Comparison of ENCODE assay signal across 9 cellular contexts in the genomic region with DNA sequence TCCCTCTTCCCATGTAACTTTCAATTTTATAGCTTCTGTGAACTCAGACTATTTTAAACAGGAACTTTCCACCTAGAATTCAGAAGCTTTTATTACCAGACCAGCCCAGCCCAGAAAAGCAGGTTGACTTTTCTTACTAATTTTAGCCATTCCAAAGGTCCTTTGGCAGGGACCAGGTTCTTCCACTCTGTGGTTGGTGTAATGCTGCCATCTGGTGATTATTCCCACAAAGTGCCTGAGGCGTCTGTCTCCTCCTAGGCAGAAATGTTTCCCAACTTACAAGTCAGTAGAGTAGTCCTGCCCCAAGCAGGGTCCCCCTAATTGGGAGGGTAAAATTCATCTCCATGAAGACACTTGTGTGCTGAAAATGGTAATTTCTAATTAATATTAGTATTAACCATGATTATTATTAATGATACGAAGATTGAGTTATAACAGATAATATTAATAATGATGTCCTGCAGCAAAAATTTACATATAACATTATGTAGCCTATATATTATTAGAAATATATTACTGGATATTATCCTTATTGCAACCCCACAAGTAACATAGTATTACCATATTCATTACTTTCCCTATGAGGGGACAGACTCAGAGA. TPM values are rescaled to one million over a fixed set of nuclear protein-coding genes. Genes with fewer than 3 reads are reported as not detected.
DNase-seq lines count a peak whose midpoint lies in the region; ATAC-seq, FAIRE-seq and TF ChIP-seq lines count a peak whose summit lies in the region.
"Had no signal": no experiment of that assay in that cellular context is flagged by ENCODE, and none has a peak within 500 bp of the region (broad histone marks: within the 10 kb centered on the region; RNA-seq: fewer than 3 reads in every experiment).

No MANE protein-coding gene starts in this region.

- no peaks in the 10 kb centered on the region for H3K4me1 Mint-ChIP-seq in activated CD8-positive, alpha-beta memory T cell treated with anti-CD3 and anti-CD28 coated beads, Interleukin-2, amount 10 ng/mL, durations not matched to agents 7 days and 5 days

- H3K9me3 ChIP-seq in AG04450 (ENCODE audit: control insufficient read depth, insufficient read depth, low read length) = no peaks in the 10 kb centered on the region; the same call in 1 of the 2 replicates
- H3K9me3 ChIP-seq in body of pancreas = no peaks in the 10 kb centered on the region
- no peaks in the 10 kb centered on the region for H3K9me3 ChIP-seq in tibial artery

- H3K27ac ChIP-seq in AG04450 (ENCODE audit: low read depth, low read length) (no peak overlapping the region), body of pancreas (peak overlapping the region in 3 of 4 donors; percentile 29 to 42 (median 36)), tibial artery (no peak overlapping the region)

- no peaks in the 10 kb centered on the region for H3K36me3 Mint-ChIP-seq in activated CD8-positive, alpha-beta memory T cell treated with anti-CD3 and anti-CD28 coated beads, Interleukin-2, amount 10 ng/mL, durations not matched to agents 7 days and 5 days

- ATAC-seq in body of pancreas = peak; percentile 95
- no peak for ATAC-seq in activated CD8-positive, alpha-beta memory T cell treated with anti-CD3 and anti-CD28 coated beads, Interleukin-2, amount 10 ng/mL, durations not matched to agents 7 days and 5 days

- no peaks in the 10 kb centered on the region for H3K9me3 Mint-ChIP-seq in activated CD8-positive, alpha-beta memory T cell treated with anti-CD3 and anti-CD28 coated beads, Interleukin-2, amount 10 ng/mL, durations not matched to agents 7 days and 5 days (ENCODE audit: low read depth)

- intact Hi-C loops in body of pancreas (cut with DNase I) (loop anchor here (5.0 to 10.0 kb wide), 3 partner anchors 192 to 499 kb away; no protein-coding TSS in a partner anchor), tibial artery (cut with DNase I; ENCODE audit: low total_unique reads) (loop anchor here (10.0 kb wide), 2 partner anchors 199 to 499 kb away; no protein-coding TSS in a partner anchor)

- H3K4me1 ChIP-seq in body of pancreas (peaks cover 10% of the 10 kb centered on the region), tibial artery (no peaks in the 10 kb centered on the region)

- H3K27me3 ChIP-seq in AG04450 (ENCODE audit: control insufficient read depth, insufficient read depth, low read length) (no peaks in the 10 kb centered on the region), body of pancreas (no peaks in the 10 kb centered on the region), tibial artery (no peaks in the 10 kb centered on the region)

- TF ChIP-seq CTCF in AG04450 (IDR thresholded peaks at IDR 0.05; ENCODE audit: low read depth, low read length) = peak; percentile 45
- TF ChIP-seq CTCF in body of pancreas (IDR thresholded peaks at IDR 0.05) = peak; percentile 41 to 95 (median 88)
- peak; percentile 46 to 60 for TF ChIP-seq CTCF in tibial artery (IDR thresholded peaks at IDR 0.05)

- no peak overlapping the region for H3K4me3 Mint-ChIP-seq in activated CD8-positive, alpha-beta memory T cell treated with anti-CD3 and anti-CD28 coated beads, Interleukin-2, amount 10 ng/mL, durations not matched to agents 7 days and 5 days

- peak; percentile 1 for DNase-seq in AG04450 (ENCODE audit: low read depth, low spot score)
- peak; percentile 54 for DNase-seq in H54 (ENCODE audit: insufficient read length, low spot score)
- peak; percentile 47 for DNase-seq in NCI-H345 treated with DMSO at 0.1 percent for 48 hours (lab: John Stamatoyannopoulos, UW; ENCODE audit: unreplicated experiment)
- peak; percentile 73 to 82 (median 76) for DNase-seq in body of pancreas
- peak; percentile 46 for DNase-seq in iris pigment epithelial cell (ENCODE audit: low read depth)
- DNase-seq in tibial artery = peak in 1 of 2 donors; percentile 29
- DNase-seq in activated CD8-positive, alpha-beta memory T cell treated with anti-CD3 and anti-CD28 coated beads, Interleukin-2, amount 10 ng/mL, durations not matched to agents 7 days and 5 days = no peak
- no peak for DNase-seq in activated CD8-positive, alpha-beta memory T cell treated with anti-CD3 and anti-CD28 coated beads for 24 hours

- H3K27ac Mint-ChIP-seq in activated CD8-positive, alpha-beta memory T cell treated with anti-CD3 and anti-CD28 coated beads, Interleukin-2, amount 10 ng/mL, durations not matched to agents 7 days and 5 days = no peak overlapping the region

- TF ChIP-seq POLR2A in H54 (IDR thresholded peaks at IDR 0.05; ENCODE audit: low read depth, low read length) (no peak), body of pancreas (IDR thresholded peaks at IDR 0.05) (no peak)

- peak; percentile 93 for FAIRE-seq in H54 (lab: Jason Lieb, UNC)
- FAIRE-seq: GM18507 had no signal

- POLR2A ChIA-PET in AG04450 (lab: Yijun Ruan, JAX) = no interaction called here

- H3K4me3 ChIP-seq in AG04450 (ENCODE audit: low read depth, low read length) (no peak overlapping the region), body of pancreas (no peak overlapping the region), tibial artery (no peak overlapping the region)

- CTCF ChIA-PET in AG04450 (lab: Charles Lee) = interaction anchor here (0.6 to 3.8 kb wide), 6 partner anchors 19 to 502 kb away, joined by 3 to 15 read pairs (median 3); no protein-coding TSS in a partner anchor
- CTCF ChIA-PET in activated CD8-positive, alpha-beta memory T cell treated with anti-CD3 and anti-CD28 coated beads, Interleukin-2, amount 10 ng/mL, durations not matched to agents 7 days and 5 days (lab: Charles Lee) = no interaction called here

- 31 to 33% methylated on average over 2 of the region's 2 CpGs for WGBS in body of pancreas, 2 donors

- H3K36me3 ChIP-seq in body of pancreas (replicated peaks in 1 of 2; ENCODE audit: insufficient read depth in 1 of 2, low read depth in 2 of 2) = no peaks in the 10 kb centered on the region
- H3K36me3 ChIP-seq in tibial artery = no peaks in the 10 kb centered on the region

- no peaks in the 10 kb centered on the region for H3K27me3 Mint-ChIP-seq in activated CD8-positive, alpha-beta memory T cell treated with anti-CD3 and anti-CD28 coated beads, Interleukin-2, amount 10 ng/mL, durations not matched to agents 7 days and 5 days

RNA-seq across cellular contexts. Expression of a gene that starts 53.0 kb away (rescaled TPM):
- not detected in 2 replicates for polyA plus RNA-seq in AG04450 (2011; rRNA removed)
- not detected in 2 replicates for polyA minus RNA-seq in AG04450 (2011; rRNA and poly(A)+ RNA removed)
- not detected for total RNA-seq in body of pancreas
- total RNA-seq in activated CD8-positive, alpha-beta memory T cell treated with anti-CD3 and anti-CD28 coated beads, Interleukin-2, amount 10 ng/mL, durations not matched to agents 7 days and 5 days = not detected

Comparison
In these comparisons a context has a peak if more than half of its experiments do, and no peak if none do; other contexts are left out.
1. DNase-seq: peak in AG04450 (single experiment), H54 (single experiment), NCI-H345 treated with DMSO at 0.1 percent for 48 hours (single experiment), body of pancreas (4 of 4) and iris pigment epithelial cell (single experiment); none in activated CD8-positive, alpha-beta memory T cell treated with anti-CD3 and anti-CD28 coated beads, Interleukin-2, amount 10 ng/mL, durations not matched to agents 7 days and 5 days (single experiment) and activated CD8-positive, alpha-beta memory T cell treated with anti-CD3 and anti-CD28 coated beads for 24 hours (single experiment).
2. H3K27ac ChIP-seq: peak in body of pancreas (3 of 4); none in AG04450 (single experiment) and tibial artery (0 of 2).
3. Peak in every context shown above with its lines, with median percentiles within 50 percentile points of each other: CTCF ChIP-seq.